In genomic region chr2:142140434-142140845, GRCh38 we compare ENCODE assay signal across 8 cellular contexts. TPM values are rescaled to one million over a fixed set of nuclear protein-coding genes. Genes with fewer than 3 reads are reported as not detected.
DNase-seq lines count a peak whose midpoint lies in the region; ATAC-seq, FAIRE-seq and TF ChIP-seq lines count a peak whose summit lies in the region.

No MANE protein-coding gene starts in this region.

- H3K4me3 ChIP-seq in body of pancreas: no peak overlapping the region

- FAIRE-seq in urothelium cell line (lab: Jason Lieb, UNC): no peak

- ATAC-seq in GM18867 (IDR thresholded peaks at IDR 0.05; ENCODE audit: unreplicated experiment) (peak; percentile 68), body of pancreas (peak; percentile 50)

- DNase-seq in ACHN: peak; percentile 57
- peak; percentile 26 for DNase-seq in NCI-H2081 treated with DMSO at 0.1 percent for 48 hours (lab: John Stamatoyannopoulos, UW)
- no peak for DNase-seq in body of pancreas
- peak; percentile 37 for DNase-seq in myocyte (ENCODE audit: low read depth)
- DNase-seq in occipital lobe (lab: John Stamatoyannopoulos, UW): no peak
- DNase-seq in urothelium cell line (ENCODE audit: low spot score): no peak
- no peak for DNase-seq in activated T-cell treated with anti-CD3 and anti-CD28 coated beads, Interleukin-2, amount 50 U/mL, for 48 hours

- intact Hi-C loops in body of pancreas (cut with DNase I): no loop called here

- WGBS in body of pancreas, 2 donors: 2 to 3% methylated on average over 2 of the region's 2 CpGs

- TF ChIP-seq CTCF in body of pancreas (IDR thresholded peaks at IDR 0.05): peak; percentile 36 to 68 (median 55)

- H3K27me3 ChIP-seq in body of pancreas: no peaks in the 10 kb centered on the region

- H3K36me3 ChIP-seq in body of pancreas (replicated peaks in 1 of 2; ENCODE audit: insufficient read depth in 1 of 2, low read depth in 2 of 2): no peaks in the 10 kb centered on the region

- no peak overlapping the region for H3K27ac ChIP-seq in body of pancreas

- H3K4me1 ChIP-seq in body of pancreas: no peaks in the 10 kb centered on the region

- in situ Hi-C loops in ACHN (cut with HindIII; ENCODE audit: low pct_ligation_motif_present, low pct_unique_long_range_greater_than_20kb, low sequenced_read_pairs): no loop called here

- TF ChIP-seq POLR2A in body of pancreas (IDR thresholded peaks at IDR 0.05): no peak

- H3K9me3 ChIP-seq in body of pancreas: no peaks in the 10 kb centered on the region

RNA-seq across cellular contexts. Expression of gene LRP1B, which starts 9.6 kb away (rescaled TPM):
- total RNA-seq in body of pancreas (1 to 10 TPM in 1 of 2 donors, under 1 TPM in 1; 0.52 to 3.0 TPM), myocyte (0.05 TPM in 2 replicates), occipital lobe (71.4 TPM)
- polyA plus RNA-seq in myocyte (2012): 0.03 TPM

Comparison
In these comparisons a context has a peak if more than half of its experiments do, and no peak if none do; other contexts are left out.
1. DNase-seq: peak in ACHN (single experiment), NCI-H2081 treated with DMSO at 0.1 percent for 48 hours (single experiment) and myocyte (single experiment); none in body of pancreas (0 of 4), occipital lobe (single experiment), urothelium cell line (single experiment) and activated T-cell treated with anti-CD3 and anti-CD28 coated beads, Interleukin-2, amount 50 U/mL, for 48 hours (0 of 2).
2. RNA of gene LRP1B, which starts 9.6 kb away (total RNA-seq): 71.4 TPM in occipital lobe (single experiment); 0.52 to 3.0 TPM in body of pancreas and 0.05 TPM in myocyte; every median in the first group is over 10 times any median in the second.